In the genomic region with DNA sequence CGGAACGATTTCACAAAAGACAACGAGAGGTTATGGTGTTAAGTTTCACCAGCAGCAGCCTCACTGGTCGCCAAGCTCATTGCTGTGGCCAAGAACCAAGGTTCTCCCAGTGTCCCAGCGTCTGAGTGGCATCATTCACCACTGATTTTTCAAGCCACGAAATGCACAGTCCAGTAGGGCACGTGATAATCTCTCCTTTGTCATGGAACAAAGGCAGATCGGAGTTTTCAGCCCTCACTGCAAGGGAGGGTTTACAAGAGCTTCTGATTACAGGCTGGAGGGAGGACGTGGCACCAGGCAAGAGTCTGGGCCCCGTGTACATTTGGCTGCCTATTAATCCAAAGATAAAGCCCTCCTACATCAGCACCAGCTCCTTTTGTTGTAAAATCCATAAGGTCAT, we compare ENCODE assay signal across 10 cellular contexts. TPM values are rescaled to one million over a fixed set of nuclear protein-coding genes. Genes with fewer than 3 reads are reported as not detected.
DNase-seq lines count a peak whose midpoint lies in the region; FAIRE-seq and TF ChIP-seq lines count a peak whose summit lies in the region.
"Had no signal": no experiment of that assay in that cellular context is flagged by ENCODE, and none has a peak within 500 bp of the region (broad histone marks: within the 10 kb centered on the region; RNA-seq: fewer than 3 reads in every experiment).

No MANE protein-coding gene starts in this region.

- peak in 1 of 2 experiments; percentile 94; a peak in 2 of 3 replicates for TF ChIP-seq POLR2A in H1 (IDR thresholded peaks at IDR 0.05; ENCODE audit: control extremely low read depth in 1 of 2, low read depth in 2 of 2, low read length in 2 of 2)

- peak; percentile 80 to 90 for DNase-seq in HAP-1 (ENCODE audit: low spot score in 2 of 2)
- DNase-seq in NCI-H2107 treated with DMSO at 0.1 percent for 48 hours (lab: John Stamatoyannopoulos, UW; ENCODE audit: unreplicated experiment), result peak; percentile 84
- DNase-seq in H1 (ENCODE audit: low read depth in 1 of 2, low spot score in 2 of 2), result no peak
- no peak for DNase-seq in GM19240 (ENCODE audit: insufficient read length, low spot score)
- no peak for DNase-seq in GOT3 (lab: John Stamatoyannopoulos, UW)
- no peak for DNase-seq in OCI-M2 (lab: John Stamatoyannopoulos, UW; ENCODE audit: unreplicated experiment)
- DNase-seq in H4 (ENCODE audit: low spot score), result no peak
- DNase-seq: stimulated activated CD4-positive, alpha-beta T cell treated with anti-CD3 and anti-CD28 coated beads, Interleukin-4, amount 100 ng/mL, for 1 hour; WERI-Rb-1 had no signal

- peak overlapping the region; percentile 74; the same call in 1 of the 2 replicates for H2BK5ac ChIP-seq in H1 (ENCODE audit: low read depth, low read length)

- peak overlapping the region; percentile 60; the same call in 1 of the 2 replicates for H3K27ac ChIP-seq in H1 (ENCODE audit: low read depth, low read length)
- H3K27ac ChIP-seq: WERI-Rb-1 had no signal

- peak overlapping the region; percentile 85 to 99 (median 98) for H3K9ac ChIP-seq in H1 (replicated peaks in 1 of 4; ENCODE audit: extremely low read depth in 1 of 4, low read depth in 3 of 4, low read length in 3 of 4)

- H3K36me3 ChIP-seq in HAP-1 (replicated peaks) (peaks cover 3% of the 10 kb centered on the region; the same call in 1 of the 2 replicates), H1 (ENCODE audit: control insufficient read depth in 2 of 4, insufficient read depth in 4 of 4, low read length in 3 of 4) (peaks cover 6 to 43% (median 25%) of the 10 kb centered on the region in 4 experiments; a peak in 7 of 8 replicates), neuron (ENCODE audit: insufficient read depth, low read length) (peaks cover 9% of the 10 kb centered on the region)
- H3K36me3 ChIP-seq: WERI-Rb-1 had no signal

- in situ Hi-C loops in HAP-1 (cut with MboI; ENCODE audit: low sequenced_read_pairs), result no loop called here

- H3K79me2 ChIP-seq in H1 (ENCODE audit: control insufficient read depth in 1 of 2, insufficient read depth in 2 of 2, low read length in 2 of 2), result peaks cover 24 to 60% of the 10 kb centered on the region in 2 experiments

- H4K5ac ChIP-seq in H1 (ENCODE audit: insufficient read length, low read depth, low read length), result peak overlapping the region; percentile 85

- TF ChIP-seq RAD21 in H1 (IDR thresholded peaks at IDR 0.05 in 1 of 2, conservative IDR thresholded peaks at IDR 0.05 in 1 of 2; ENCODE audit: low read depth in 2 of 2, low read length in 2 of 2), result no peak

- peak overlapping the region; percentile 82; the same call in 1 of the 2 replicates for H2AK5ac ChIP-seq in H1 (ENCODE audit: low read depth, low read length)

- H3K23me2 ChIP-seq in H1 (ENCODE audit: low read depth, low read length), result peaks cover 5% of the 10 kb centered on the region

- peak overlapping the region; percentile 78 for H3K4me3 ChIP-seq in HAP-1
- peak overlapping the region; percentile 87 to 99 (median 96) for H3K4me3 ChIP-seq in H1 (ENCODE audit: extremely low read depth in 1 of 4, insufficient read depth in 2 of 4, low read depth in 3 of 4, low read length in 4 of 4)
- H3K4me3 ChIP-seq in neuron (ENCODE audit: low read length), result peak overlapping the region; percentile 91

- 3% methylated on average over 10 of the region's 10 CpGs; no CpG with 5 or more reads in 1 of the 2 experiments for WGBS in H1 (ENCODE audit: extremely low coverage in 1 of 2, insufficient coverage in 1 of 2, insufficient read length in 1 of 2, insufficient replicate concordance in 2 of 2, low coverage in 1 of 2, low lambda C conversion rate in 2 of 2, missing lambda C conversion rate in 1 of 2), 2 experiments

- peak overlapping the region; percentile 60 for H3K18ac ChIP-seq in H1 (ENCODE audit: extremely low read depth, low read length)

- H3K27me3 ChIP-seq in HAP-1 (ENCODE audit: low read depth), result no peaks in the 10 kb centered on the region
- no peaks in the 10 kb centered on the region for H3K27me3 ChIP-seq in H1 (replicated peaks in 1 of 4; ENCODE audit: control insufficient read depth in 3 of 4, extremely low read depth in 1 of 4, insufficient read depth in 3 of 4, low read length in 3 of 4)
- peaks cover 2% of the 10 kb centered on the region for H3K27me3 ChIP-seq in neuron (ENCODE audit: insufficient read depth, low read length)

- H2BK15ac ChIP-seq in H1 (ENCODE audit: low read length), result no peak overlapping the region

- no peaks in the 10 kb centered on the region for H3K79me1 ChIP-seq in H1 (ENCODE audit: low read depth, low read length)

- peak overlapping the region; percentile 73; the same call in 1 of the 2 replicates for H4K8ac ChIP-seq in H1 (ENCODE audit: extremely low read depth, insufficient read depth, low read length)

- POLR2A ChIA-PET in H1 (lab: Charles Lee; ENCODE audit: partially characterized antibody), result interaction anchor here (0.5 to 2.3 kb wide), 28 partner anchors 10 to 524 kb away, joined by 3 to 8 read pairs (median 3); a partner anchor contains a TSS

- no peak for FAIRE-seq in H1 (lab: Jason Lieb, UNC)

- H3K4ac ChIP-seq in H1 (replicated peaks; ENCODE audit: insufficient read length, low read depth, low read length), result peak overlapping the region; percentile 44

- H3K23ac ChIP-seq in H1 (ENCODE audit: insufficient read length), result no peak overlapping the region

- CTCF ChIA-PET in H1 (lab: Charles Lee; ENCODE audit: partially characterized antibody), result interaction anchor here (0.7 to 0.9 kb wide), 3 partner anchors 76 to 521 kb away, joined by 3 read pairs; no protein-coding TSS in a partner anchor

- H3K4me1 ChIP-seq in HAP-1 (peaks cover 11% of the 10 kb centered on the region), H1 (replicated peaks in 1 of 4; ENCODE audit: control insufficient read depth in 3 of 4, insufficient read depth in 4 of 4, low read length in 3 of 4) (peaks cover 0 to 6% (median 3%) of the 10 kb centered on the region in 4 experiments; a peak in 3 of 7 replicates), neuron (ENCODE audit: insufficient read depth, low read length) (peaks cover 7% of the 10 kb centered on the region)

- H2BK120ac ChIP-seq in H1 (replicated peaks; ENCODE audit: low read depth, low read length), result peak overlapping the region; percentile 16

- peak overlapping the region; percentile 79 for H3K56ac ChIP-seq in H1 (replicated peaks; ENCODE audit: insufficient read length, low read depth, low read length)

- no peak overlapping the region for H2AFZ ChIP-seq in H1 (ENCODE audit: low read length)
- H2AFZ ChIP-seq in neuron (ENCODE audit: low read depth, low read length), result no peak overlapping the region

- peaks cover 14 to 20% of the 10 kb centered on the region in 2 experiments for H4K20me1 ChIP-seq in H1 (replicated peaks in 1 of 2; ENCODE audit: control insufficient read depth in 1 of 2, insufficient read depth in 2 of 2, low read length in 2 of 2)

- H4K91ac ChIP-seq in H1 (replicated peaks; ENCODE audit: insufficient read length, low read length), result no peak overlapping the region

- no peak for TF ChIP-seq CTCF in H1 (IDR thresholded peaks at IDR 0.05; ENCODE audit: control extremely low read depth in 1 of 3, insufficient read depth in 1 of 3, low read depth in 1 of 3, low read length in 3 of 3)

- H3K4me2 ChIP-seq in H1 (ENCODE audit: insufficient read depth in 1 of 2, low read depth in 2 of 2, low read length in 2 of 2), result peak overlapping the region; percentile 77 to 88

- H3K9me3 ChIP-seq in HAP-1, result no peaks in the 10 kb centered on the region
- no peaks in the 10 kb centered on the region for H3K9me3 ChIP-seq in H1 (ENCODE audit: insufficient read depth in 2 of 2, low read depth in 1 of 2, low read length in 1 of 2)
- H3K9me3 ChIP-seq in neuron (ENCODE audit: low read length), result no peaks in the 10 kb centered on the region

- H2BK20ac ChIP-seq in H1 (ENCODE audit: low read length), result no peak overlapping the region

- no peak overlapping the region; the same call in 1 of the 2 replicates for H2BK12ac ChIP-seq in H1 (ENCODE audit: low read depth, low read length)

- TF ChIP-seq EP300 in H1 (IDR thresholded peaks at IDR 0.05; ENCODE audit: borderline replicate concordance in 1 of 2, low read depth in 2 of 2, low read length in 2 of 2), result no peak

- peak overlapping the region; percentile 98 for H3K14ac ChIP-seq in H1 (ENCODE audit: insufficient read length)

TF ChIP-seq in H1, 55 proteins besides CTCF, POLR2A, EP300 and RAD21 (continues in another document):
- no peak for TF ChIP-seq ZNF274 (IDR thresholded peaks at IDR 0.05; ENCODE audit: borderline replicate concordance, extremely low read depth, low read length)
- TF ChIP-seq CREB1 (IDR thresholded peaks at IDR 0.05), result no peak
- peak; percentile 5 for TF ChIP-seq ASH2L (IDR thresholded peaks at IDR 0.05; ENCODE audit: low read length)
- TF ChIP-seq POLR2AphosphoS5 (IDR thresholded peaks at IDR 0.05; ENCODE audit: low read depth, low read length), result peak; percentile 96
- no peak for TF ChIP-seq KDM4A (IDR thresholded peaks at IDR 0.05; ENCODE audit: low read depth, low read length, severe bottlenecking)
- TF ChIP-seq PHF8 (conservative IDR thresholded peaks at IDR 0.05; ENCODE audit: low read depth, low read length), result no peak
- no peak for TF ChIP-seq JUN (IDR thresholded peaks at IDR 0.05; ENCODE audit: low read depth, low read length)
- TF ChIP-seq SIRT6 (IDR thresholded peaks at IDR 0.05; ENCODE audit: low read length), result no peak
- TF ChIP-seq SP4 (IDR thresholded peaks at IDR 0.05; ENCODE audit: low read length), result no peak; the same call in 1 of the 2 replicates

RNA-seq across cellular contexts. Expression of a gene that starts 2.0 kb away (rescaled TPM):
- total RNA-seq in H1 (2021; fragmentation: NEBNext Ultra II Directional; extraction: Animal tissue kit (Norgen Biotek cat#: 25700)), result 2,258 and 2,327 TPM in 2 replicates
- polyA plus RNA-seq in H1 (2011; rRNA removed), result 1,771 and 2,134 TPM in 2 replicates
- polyA plus RNA-seq in H1 (2011; cell fraction: cytosol; rRNA removed), result 2,003 TPM
- polyA plus RNA-seq in H1 (2011; cell fraction: nucleus; rRNA removed), result 868 TPM
- polyA plus RNA-seq in H1 (2012, experiment 1 of 2), result 1,729 to 2,378 TPM (median 2,052 TPM) in 4 replicates
- 693 TPM for polyA plus RNA-seq in H1 (2012, experiment 2 of 2)
- 2,069 TPM for polyA plus RNA-seq in H1 (2013, experiment 1 of 2)
- 2,475 TPM for polyA plus RNA-seq in H1 (2013, experiment 2 of 2)
- polyA minus RNA-seq in H1 (2011; rRNA and poly(A)+ RNA removed), result 1,038 and 1,243 TPM in 2 replicates
- 1,995 TPM for polyA minus RNA-seq in H1 (2011; cell fraction: cytosol; rRNA and poly(A)+ RNA removed)
- 801 TPM for polyA minus RNA-seq in H1 (2011; cell fraction: nucleus; rRNA and poly(A)+ RNA removed)
- total RNA-seq in H4 (2014; rRNA removed; shearing (Covaris generic)), result 240 and 276 TPM in 2 replicates

RNA-seq across cellular contexts. Expression of a gene that starts 55.5 kb away (rescaled TPM):
- 17.2 and 20.3 TPM in 2 replicates for total RNA-seq in H1 (2021; fragmentation: NEBNext Ultra II Directional; extraction: Animal tissue kit (Norgen Biotek cat#: 25700))
- polyA plus RNA-seq in H1 (2011; rRNA removed), result 5.2 and 6.4 TPM in 2 replicates
- 11.9 TPM for polyA plus RNA-seq in H1 (2011; cell fraction: cytosol; rRNA removed)
- 7.7 TPM for polyA plus RNA-seq in H1 (2011; cell fraction: nucleus; rRNA removed)
- polyA plus RNA-seq in H1 (2012, experiment 1 of 2), result 14.3 to 16.8 TPM (median 14.9 TPM) in 4 replicates
- polyA plus RNA-seq in H1 (2012, experiment 2 of 2), result 8.3 TPM
- polyA plus RNA-seq in H1 (2013, experiment 1 of 2), result 26.4 TPM
- 27.6 TPM for polyA plus RNA-seq in H1 (2013, experiment 2 of 2)
- 4.1 and 5.4 TPM in 2 replicates for polyA minus RNA-seq in H1 (2011; rRNA and poly(A)+ RNA removed)
- 3.7 TPM for polyA minus RNA-seq in H1 (2011; cell fraction: cytosol; rRNA and poly(A)+ RNA removed)
- polyA minus RNA-seq in H1 (2011; cell fraction: nucleus; rRNA and poly(A)+ RNA removed), result 9.7 TPM
- total RNA-seq in H4 (2014; rRNA removed; shearing (Covaris generic)), result 12.6 and 16.0 TPM in 2 replicates

Comparison
In these comparisons a context has a peak if more than half of its experiments do, and no peak if none do; other contexts are left out.
1. DNase-seq: peak in HAP-1 (2 of 2) and NCI-H2107 treated with DMSO at 0.1 percent for 48 hours (single experiment); none in H1 (0 of 2), GM19240 (single experiment), GOT3 (single experiment), OCI-M2 (single experiment) and H4 (single experiment).
2. Peak in every context shown above with its lines, with median percentiles within 50 percentile points of each other: H3K4me3 ChIP-seq.